Comparison of ENCODE assay signal across 24 cellular contexts in genomic region chr2:126788113-126788512, GRCh38.
A peak's percentile ranks its signal among the peaks of the same experiment; 100 is the strongest.
DNase-seq lines count a peak whose midpoint lies in the region; ATAC-seq, FAIRE-seq and TF ChIP-seq lines count a peak whose summit lies in the region.
"Had no signal": no experiment of that assay in that cellular context is flagged by ENCODE, and none has a peak within 500 bp of the region (broad histone marks: within the 10 kb centered on the region; RNA-seq: fewer than 3 reads in every experiment).

No MANE protein-coding gene starts in this region.

- H3K9me3 Mint-ChIP-seq in natural killer cell treated with Interleukin-12 subunit alpha and Interleukin-12 subunit beta and Interleukin-15 and Interleukin-18, amount 100 ng/mL, for 72 hours, result no peaks in the 10 kb centered on the region
- H3K9me3 Mint-ChIP-seq in natural killer cell, result no peaks in the 10 kb centered on the region
- H3K9me3 Mint-ChIP-seq: CD4-positive, CD25-positive, alpha-beta regulatory T cell; CD8-positive, alpha-beta T cell; HFFc6 had no signal

- H3K27ac Mint-ChIP-seq in natural killer cell treated with Interleukin-12 subunit alpha and Interleukin-12 subunit beta and Interleukin-15 and Interleukin-18, amount 100 ng/mL, for 72 hours, result no peak overlapping the region
- H3K27ac Mint-ChIP-seq in natural killer cell, result no peak overlapping the region
- H3K27ac Mint-ChIP-seq: B cell; CD4-positive, CD25-positive, alpha-beta regulatory T cell; CD8-positive, alpha-beta T cell; HFFc6 had no signal

- TF ChIP-seq EP300 in sigmoid colon (IDR thresholded peaks at IDR 0.05), result no peak

- peaks cover 4 to 7% of the 10 kb centered on the region in 2 donors for H3K27me3 Mint-ChIP-seq in natural killer cell treated with Interleukin-12 subunit alpha and Interleukin-12 subunit beta and Interleukin-15 and Interleukin-18, amount 100 ng/mL, for 72 hours
- peaks cover 0 to 7% of the 10 kb centered on the region in 2 donors for H3K27me3 Mint-ChIP-seq in natural killer cell (ENCODE audit: low read depth in 2 of 2)
- H3K27me3 Mint-ChIP-seq: CD4-positive, CD25-positive, alpha-beta regulatory T cell had no signal

- H3K36me3 ChIP-seq in sigmoid colon (no peaks in the 10 kb centered on the region), small intestine (ENCODE audit: control insufficient read depth in 2 of 2, insufficient read depth in 2 of 2, low read length in 2 of 2) (no peaks in the 10 kb centered on the region)
- H3K36me3 ChIP-seq: BLaER1, HAP-1 had no signal

- intact Hi-C loops in natural killer cell (cut with micrococcal nuclease) (no loop called here), sigmoid colon (cut with DNase I) (no loop called here)

- WGBS in sigmoid colon, 2 donors, result 67 to 73% methylated on average over 4 of the region's 4 CpGs
- WGBS in small intestine, 3 donors, result 66 to 84% (median 82%) methylated on average over 4 of the region's 4 CpGs

- no peaks in the 10 kb centered on the region for H3K4me1 Mint-ChIP-seq in natural killer cell treated with Interleukin-12 subunit alpha and Interleukin-12 subunit beta and Interleukin-15 and Interleukin-18, amount 100 ng/mL, for 72 hours (ENCODE audit: low read depth in 2 of 2)
- H3K4me1 Mint-ChIP-seq in natural killer cell, result no peaks in the 10 kb centered on the region
- H3K4me1 Mint-ChIP-seq: B cell; CD4-positive, CD25-positive, alpha-beta regulatory T cell had no signal

- TF ChIP-seq POLR2A in sigmoid colon (IDR thresholded peaks at IDR 0.05), result no peak

- H3K9me3 ChIP-seq in sigmoid colon, result no peaks in the 10 kb centered on the region
- H3K9me3 ChIP-seq in small intestine (ENCODE audit: control insufficient read depth, low read depth), result no peaks in the 10 kb centered on the region
- H3K9me3 ChIP-seq: BLaER1, Caco-2, HAP-1 had no signal

- DNase-seq in activated CD4-positive, CD25-positive, alpha-beta regulatory T cell treated with anti-CD3 and anti-CD28 coated beads, Interleukin-2, amount 50 U/mL, for 72 hours, result peak; percentile 16
- DNase-seq in natural killer cell treated with Interleukin-12 subunit alpha and Interleukin-12 subunit beta and Interleukin-15 and Interleukin-18, amount 100 ng/mL, for 72 hours (ENCODE audit: low spot score), result peak; percentile 5
- DNase-seq in natural killer cell, result no peak
- peak; percentile 19 for DNase-seq in sigmoid colon
- DNase-seq in SKM-1 treated with dmso at 0.1 percent for 144 hours (lab: John Stamatoyannopoulos, UW; ENCODE audit: unreplicated experiment), result no peak
- no peak for DNase-seq in occipital lobe (lab: John Stamatoyannopoulos, UW)
- DNase-seq in small intestine, result no peak
- DNase-seq: Caco-2; CD4-positive, CD25-positive, alpha-beta regulatory T cell; CD8-positive, alpha-beta T cell; DMS153; DND-41; GOT3; HFFc6 had no signal

- no peak overlapping the region for H3K4me3 ChIP-seq in sigmoid colon
- no peak overlapping the region for H3K4me3 ChIP-seq in small intestine (ENCODE audit: low read depth in 1 of 2, low read length in 2 of 2)
- H3K4me3 ChIP-seq: BLaER1, HAP-1 had no signal

- H3K36me3 Mint-ChIP-seq in natural killer cell treated with Interleukin-12 subunit alpha and Interleukin-12 subunit beta and Interleukin-15 and Interleukin-18, amount 100 ng/mL, for 72 hours, result no peaks in the 10 kb centered on the region
- H3K36me3 Mint-ChIP-seq in natural killer cell, result no peaks in the 10 kb centered on the region
- H3K36me3 Mint-ChIP-seq: CD4-positive, CD25-positive, alpha-beta regulatory T cell; CD8-positive, alpha-beta T cell had no signal

- no peak overlapping the region for H3K4me3 Mint-ChIP-seq in natural killer cell treated with Interleukin-12 subunit alpha and Interleukin-12 subunit beta and Interleukin-15 and Interleukin-18, amount 100 ng/mL, for 72 hours
- H3K4me3 Mint-ChIP-seq in natural killer cell, result no peak overlapping the region
- H3K4me3 Mint-ChIP-seq: B cell; CD4-positive, CD25-positive, alpha-beta regulatory T cell; CD8-positive, alpha-beta T cell; HFFc6 had no signal

- TF ChIP-seq CTCF in natural killer cell (IDR thresholded peaks at IDR 0.05) (no peak), sigmoid colon (IDR thresholded peaks at IDR 0.05) (no peak)

- H3K27me3 ChIP-seq in sigmoid colon (peaks cover 0 to 11% (median 0%) of the 10 kb centered on the region in 3 donors), small intestine (ENCODE audit: control insufficient read depth in 2 of 2, insufficient read depth in 2 of 2, low read length in 2 of 2) (no peaks in the 10 kb centered on the region)
- H3K27me3 ChIP-seq: BLaER1 had no signal

- no peak for ATAC-seq in activated CD4-positive, CD25-positive, alpha-beta regulatory T cell treated with anti-CD3 and anti-CD28 coated beads, Interleukin-2, amount 50 U/mL, for 24 hours
- ATAC-seq in natural killer cell treated with Interleukin-12 subunit alpha and Interleukin-12 subunit beta and Interleukin-15 and Interleukin-18, amount 100 ng/mL, for 72 hours, result no peak
- ATAC-seq in natural killer cell, result no peak
- ATAC-seq: CD8-positive, alpha-beta T cell had no signal

- no peak for FAIRE-seq in small intestine (lab: Jason Lieb, UNC)
- FAIRE-seq: A204.1, G401.6, GM12892, H54 had no signal

- no peak overlapping the region for H3K27ac ChIP-seq in sigmoid colon
- H3K27ac ChIP-seq in small intestine (ENCODE audit: low read depth in 1 of 2, low read length in 1 of 2), result no peak overlapping the region
- H3K27ac ChIP-seq: 22Rv1, BLaER1, C4-2B had no signal

- H3K4me1 ChIP-seq in sigmoid colon (no peaks in the 10 kb centered on the region), small intestine (ENCODE audit: control insufficient read depth in 2 of 2, insufficient read depth in 1 of 2, low read depth in 1 of 2, low read length in 1 of 2) (no peaks in the 10 kb centered on the region)
- H3K4me1 ChIP-seq: Caco-2, HAP-1 had no signal

Comparison
In these comparisons a context has a peak if more than half of its experiments do, and no peak if none do; other contexts are left out.
1. DNase-seq: peak in activated CD4-positive, CD25-positive, alpha-beta regulatory T cell treated with anti-CD3 and anti-CD28 coated beads, Interleukin-2, amount 50 U/mL, for 72 hours (single experiment), natural killer cell treated with Interleukin-12 subunit alpha and Interleukin-12 subunit beta and Interleukin-15 and Interleukin-18, amount 100 ng/mL, for 72 hours (single experiment) and sigmoid colon (single experiment); none in natural killer cell (single experiment), SKM-1 treated with dmso at 0.1 percent for 144 hours (single experiment), occipital lobe (single experiment) and small intestine (single experiment).